24 cellular contexts compared by ENCODE assay signal in the genomic region with DNA sequence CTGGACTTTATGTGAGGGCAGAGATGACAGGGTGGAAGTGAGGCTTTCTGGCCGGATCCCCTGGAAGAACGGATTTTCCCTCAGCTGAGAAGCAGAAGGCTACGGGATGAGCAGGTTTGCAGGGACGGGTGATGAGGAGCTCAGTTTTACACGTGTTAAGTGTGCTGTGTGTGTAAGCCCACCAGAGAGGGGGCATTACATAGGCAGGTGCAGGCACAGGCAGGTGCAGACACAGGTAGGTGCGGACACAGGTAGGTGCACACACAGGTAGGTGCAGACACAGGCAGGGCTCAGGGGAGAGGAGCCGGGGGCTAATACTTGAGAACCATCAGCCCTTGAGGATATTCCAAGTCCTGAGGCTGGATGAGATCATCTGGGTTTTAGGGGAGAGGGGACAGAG.
"Had no signal": no experiment of that assay in that cellular context is flagged by ENCODE, and none has a peak within 500 bp of the region (broad histone marks: within the 10 kb centered on the region; RNA-seq: fewer than 3 reads in every experiment).

No MANE protein-coding gene starts in this region.

- DNase-seq: cortex of kidney; dorsolateral prefrontal cortex; effector CD8-positive, alpha-beta T cell; heart right ventricle; hypothalamus; kidney glomerular epithelial cell; mammary epithelial cell; mucosa of descending colon; naive thymus-derived CD8-positive, alpha-beta T cell; psoas muscle; retina; right lobe of liver; spleen; stimulated activated CD4-positive, alpha-beta T cell treated with anti-CD3 and anti-CD28 coated beads, Interleukin-15, amount 100 ng/mL, for 24 hours; stimulated activated CD4-positive, alpha-beta T cell treated with anti-CD3 and anti-CD28 coated beads, Interleukin-1b, Interleukin-23, amount 100 ng/mL, for 48 hours; stimulated activated CD4-positive, alpha-beta T cell treated with anti-CD3 and anti-CD28 coated beads, Interleukin-4, amount 100 ng/mL, for 24 hours; stimulated activated naive CD4-positive, alpha-beta T cell; stomach; substantia nigra had no signal

- H3K36me3 Mint-ChIP-seq: naive thymus-derived CD8-positive, alpha-beta T cell; type B pancreatic cell had no signal

- H3K4me1 ChIP-seq: psoas muscle, right lobe of liver, spleen had no signal

- H3K27ac ChIP-seq: dorsolateral prefrontal cortex, heart right ventricle, neutrophil, psoas muscle, right lobe of liver, spleen, stomach, vagina had no signal

- H3K4me1 Mint-ChIP-seq: naive thymus-derived CD8-positive, alpha-beta T cell had no signal

- H3K9me3 ChIP-seq: heart right ventricle, mucosa of descending colon, neutrophil, psoas muscle, right lobe of liver, spleen, stomach, vagina had no signal

- FAIRE-seq: frontal cortex, islet of Langerhans had no signal

- H3K27ac Mint-ChIP-seq: naive thymus-derived CD8-positive, alpha-beta T cell; type B pancreatic cell had no signal

- ATAC-seq: heart right ventricle; mucosa of descending colon; naive thymus-derived CD8-positive, alpha-beta T cell; psoas muscle had no signal

- H3K9me3 Mint-ChIP-seq: type B pancreatic cell had no signal

- H3K4me3 Mint-ChIP-seq: naive thymus-derived CD8-positive, alpha-beta T cell; type B pancreatic cell had no signal

- H3K27me3 ChIP-seq: heart right ventricle, right lobe of liver, stomach, vagina had no signal

- H3K36me3 ChIP-seq: heart right ventricle, neutrophil, right lobe of liver, spleen, stomach, vagina had no signal

- H3K27me3 Mint-ChIP-seq: type B pancreatic cell had no signal

- H3K4me3 ChIP-seq: dorsolateral prefrontal cortex, heart right ventricle, mucosa of descending colon, psoas muscle, right lobe of liver, spleen, stomach, vagina had no signal
